In genomic region chr1:156750932-156751723, GRCh38 we compare ENCODE assay signal across 1 cellular context.
A peak's percentile ranks its signal among the peaks of the same experiment; 100 is the strongest.
TF ChIP-seq lines count a peak whose summit lies in the region.

HDGF (minus strand) TSS chr1:156751675; CDS start chr1:156751429, 246 bp downstream.

TF ChIP-seq in HEK293, 187 proteins besides CTCF, POLR2A, EP300 and RAD21 (continued from another document and continues in another):
- no peak for TF ChIP-seq ZNF398 (tag by site-specific recombination; IDR thresholded peaks at IDR 0.05)
- TF ChIP-seq ELK4 (IDR thresholded peaks at IDR 0.05; ENCODE audit: borderline replicate concordance, low read depth, low read length), result no peak
- no peak for TF ChIP-seq ZNF664 (tag by site-specific recombination; IDR thresholded peaks at IDR 0.05)
- no peak for TF ChIP-seq ZNF623 (tag by site-specific recombination; IDR thresholded peaks at IDR 0.05)
- TF ChIP-seq ZNF10 (tag by site-specific recombination; IDR thresholded peaks at IDR 0.05), result no peak
- no peak for TF ChIP-seq BCL11B (tag by site-specific recombination; IDR thresholded peaks at IDR 0.05; ENCODE audit: low read depth)
- no peak for TF ChIP-seq ZNF658 (tag by site-specific recombination; IDR thresholded peaks at IDR 0.05)
- TF ChIP-seq ZNF404 (tag by site-specific recombination; IDR thresholded peaks at IDR 0.05), result no peak
- no peak for TF ChIP-seq BCL11A (tag by site-specific recombination; IDR thresholded peaks at IDR 0.05; ENCODE audit: low read depth)
- TF ChIP-seq ZFHX2 (tag by site-specific recombination; conservative IDR thresholded peaks at IDR 0.05), result peak; percentile 89
- TF ChIP-seq PRDM10 (tag by site-specific recombination; IDR thresholded peaks at IDR 0.05), result no peak
- TF ChIP-seq SP2 (tag by site-specific recombination; IDR thresholded peaks at IDR 0.05), result peak; percentile 32
- no peak for TF ChIP-seq ZNF548 (tag by site-specific recombination; IDR thresholded peaks at IDR 0.05)
- TF ChIP-seq ZNF214 (tag by site-specific recombination; IDR thresholded peaks at IDR 0.05; ENCODE audit: borderline replicate concordance), result no peak
- TF ChIP-seq ZSCAN23 (tag by site-specific recombination; IDR thresholded peaks at IDR 0.05), result no peak
- TF ChIP-seq PATZ1 (tag by site-specific recombination; IDR thresholded peaks at IDR 0.05), result peak; percentile 74
- no peak for TF ChIP-seq ZBTB11 (tag by site-specific recombination; conservative IDR thresholded peaks at IDR 0.05; ENCODE audit: low read depth)
- TF ChIP-seq ZBTB48 (tag by site-specific recombination; IDR thresholded peaks at IDR 0.05), result peak; percentile 48; the same call in 1 of the 2 replicates
- TF ChIP-seq ZNF488 (tag by site-specific recombination; IDR thresholded peaks at IDR 0.05), result no peak
- TF ChIP-seq GFI1B (tag by site-specific recombination; IDR thresholded peaks at IDR 0.05), result no peak
- TF ChIP-seq MYNN (tag by site-specific recombination; IDR thresholded peaks at IDR 0.05; ENCODE audit: borderline replicate concordance), result no peak
- TF ChIP-seq ZNF76 (tag by site-specific recombination; IDR thresholded peaks at IDR 0.05; ENCODE audit: borderline replicate concordance, low read depth), result peak; percentile 76
- no peak for TF ChIP-seq ATF2 (tag by site-specific recombination; IDR thresholded peaks at IDR 0.05; ENCODE audit: low read depth)
- TF ChIP-seq ZNF341 (tag by site-specific recombination; IDR thresholded peaks at IDR 0.05; ENCODE audit: low read depth), result peak; percentile 71
- peak; percentile 36; the same call in 1 of the 2 replicates for TF ChIP-seq ZEB2 (tag by site-specific recombination; IDR thresholded peaks at IDR 0.05)
- TF ChIP-seq ZNF558 (tag by site-specific recombination; IDR thresholded peaks at IDR 0.05), result no peak
- peak; percentile 87; the same call in 1 of the 2 replicates for TF ChIP-seq EGR2 (tag by site-specific recombination; IDR thresholded peaks at IDR 0.05; ENCODE audit: low read depth)
- no peak for TF ChIP-seq ZNF19 (tag by site-specific recombination; IDR thresholded peaks at IDR 0.05; ENCODE audit: low read depth)
- no peak for TF ChIP-seq PRDM1 (tag by site-specific recombination; IDR thresholded peaks at IDR 0.05)
- TF ChIP-seq ZNF416 (tag by site-specific recombination; IDR thresholded peaks at IDR 0.05), result no peak
- no peak for TF ChIP-seq GLI2 (tag by site-specific recombination; IDR thresholded peaks at IDR 0.05; ENCODE audit: borderline replicate concordance, low read depth)
- peak; percentile 83 for TF ChIP-seq ZBTB26 (tag by site-specific recombination; optimal IDR thresholded peaks at IDR 0.05)
- peak; percentile 24 for TF ChIP-seq HIC1 (tag by site-specific recombination; IDR thresholded peaks at IDR 0.05)
- TF ChIP-seq ZNF629 (tag by site-specific recombination; IDR thresholded peaks at IDR 0.05), result no peak
- no peak for TF ChIP-seq BCL6B (tag by site-specific recombination; IDR thresholded peaks at IDR 0.05)
- no peak for TF ChIP-seq ZNF707 (tag by site-specific recombination; IDR thresholded peaks at IDR 0.05)
- TF ChIP-seq ZNF785 (tag by site-specific recombination; IDR thresholded peaks at IDR 0.05), result no peak
- TF ChIP-seq ZNF747 (tag by site-specific recombination; IDR thresholded peaks at IDR 0.05), result no peak
- TF ChIP-seq WT1 (tag by site-specific recombination; IDR thresholded peaks at IDR 0.05), result no peak
- 0 out of 2 replicates have a peak, but pooled peaks have one; percentile 25 for TF ChIP-seq ZNF677 (tag by site-specific recombination; IDR thresholded peaks at IDR 0.05)
- TF ChIP-seq ZNF324 (tag by site-specific recombination; IDR thresholded peaks at IDR 0.05), result no peak
- no peak for TF ChIP-seq ZNF174 (tag by site-specific recombination; IDR thresholded peaks at IDR 0.05)
- peak; percentile 5; the same call in 1 of the 2 replicates for TF ChIP-seq ZBTB8A (tag by site-specific recombination; IDR thresholded peaks at IDR 0.05)
- TF ChIP-seq ZNF501 (tag by site-specific recombination; IDR thresholded peaks at IDR 0.05), result no peak; the same call in 1 of the 2 replicates
- TF ChIP-seq ZNF133 (tag by site-specific recombination; IDR thresholded peaks at IDR 0.05), result no peak
